In the genomic region with DNA sequence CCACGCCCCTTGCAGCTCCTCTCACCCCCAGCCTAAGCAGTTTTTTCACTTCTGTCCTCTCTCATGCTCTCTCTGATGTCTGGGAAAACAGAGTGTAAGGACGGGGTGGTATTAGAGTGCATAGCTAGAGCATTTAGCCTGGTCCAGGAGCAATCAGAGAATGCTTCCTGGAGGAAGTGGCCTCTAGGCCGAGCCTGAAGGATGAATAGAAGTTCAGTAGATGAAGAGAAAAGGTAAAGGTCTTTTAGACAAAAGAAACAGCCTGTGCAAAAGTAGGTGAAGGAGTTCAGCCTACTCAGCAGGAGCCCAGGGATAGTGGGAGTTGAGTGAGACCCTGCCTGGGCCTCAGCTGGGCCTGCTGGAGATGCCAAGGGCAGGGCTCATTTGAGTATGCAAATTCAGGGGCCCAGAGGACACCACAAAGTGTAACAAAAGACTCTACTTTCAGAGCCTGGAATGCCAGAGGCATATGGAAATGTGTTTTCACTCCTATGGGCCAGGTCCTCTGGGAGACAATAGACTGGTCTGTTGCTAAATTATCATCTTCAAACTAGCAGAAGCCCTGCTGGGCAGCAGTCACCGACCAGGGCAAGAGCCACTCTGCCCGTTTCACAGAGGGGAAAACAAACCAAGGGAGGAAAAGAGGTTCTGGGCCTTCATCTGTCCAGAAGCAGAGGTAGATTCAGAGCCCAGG, we compare ENCODE assay signal across 24 cellular contexts. TPM values are rescaled to one million over a fixed set of nuclear protein-coding genes. Genes with fewer than 3 reads are reported as not detected.
DNase-seq lines count a peak whose midpoint lies in the region; ATAC-seq and TF ChIP-seq lines count a peak whose summit lies in the region.
"Had no signal": no experiment of that assay in that cellular context is flagged by ENCODE, and none has a peak within 500 bp of the region (broad histone marks: within the 10 kb centered on the region; RNA-seq: fewer than 3 reads in every experiment).

No MANE protein-coding gene starts in this region.

- no peaks in the 10 kb centered on the region for H3K27me3 ChIP-seq in H9 (ENCODE audit: insufficient read depth, low read length)
- H3K27me3 ChIP-seq in neuronal stem cell (ENCODE audit: control insufficient read depth in 3 of 3, insufficient read depth in 3 of 3, low read depth in 1 of 3, low read length in 3 of 3), result peaks cover 0 to 25% (median 3%) of the 10 kb centered on the region in 3 experiments
- H3K27me3 ChIP-seq: adrenal gland had no signal

- H3K4me3 Mint-ChIP-seq in H9, result peak overlapping the region; percentile 9 to 65
- H3K4me3 Mint-ChIP-seq in stimulated activated naive CD8-positive, alpha-beta T cell treated with anti-CD3 and anti-CD28 coated beads, Interleukin-15, amount 100 ng/mL, for 72 hours, result no peak overlapping the region
- H3K4me3 Mint-ChIP-seq: brain; CD4-positive, alpha-beta T cell had no signal

- peaks cover 3 to 11% (median 10%) of the 10 kb centered on the region in 3 experiments; a peak in 4 of 7 replicates for H3K36me3 Mint-ChIP-seq in H9 (ENCODE audit: insufficient read depth in 1 of 3, low read depth in 3 of 3)
- H3K36me3 Mint-ChIP-seq: brain had no signal

- H3K36me3 ChIP-seq in neuronal stem cell (replicated peaks in 1 of 2; ENCODE audit: control insufficient read depth in 2 of 2, insufficient read depth in 2 of 2, low read length in 2 of 2), result no peaks in the 10 kb centered on the region
- H3K36me3 ChIP-seq: transverse colon had no signal

- H2AK5ac ChIP-seq in H9 (ENCODE audit: insufficient read length, low read length), result no peak overlapping the region
- peak overlapping the region; percentile 16 for H2AK5ac ChIP-seq in neuronal stem cell (ENCODE audit: low read depth, low read length)

- no peak overlapping the region for H3K56ac ChIP-seq in H9 (ENCODE audit: insufficient read length, low read depth, low read length)

- H3K14ac ChIP-seq in H9 (ENCODE audit: insufficient read depth, low read length), result peak overlapping the region; percentile 18; the same call in 1 of the 2 replicates
- no peak overlapping the region for H3K14ac ChIP-seq in neuronal stem cell (ENCODE audit: low read length)

- H2BK120ac ChIP-seq in H9 (ENCODE audit: low read depth, low read length, poor library complexity, severe bottlenecking), result peak overlapping the region; percentile 49
- no peak overlapping the region for H2BK120ac ChIP-seq in neuronal stem cell (ENCODE audit: low read depth, low read length)

- peaks cover 13% of the 10 kb centered on the region; the same call in 1 of the 2 replicates for H3K27me3 Mint-ChIP-seq in H9 (ENCODE audit: low read depth)
- peaks cover 49% of the 10 kb centered on the region for H3K27me3 Mint-ChIP-seq in stimulated activated naive CD8-positive, alpha-beta T cell treated with anti-CD3 and anti-CD28 coated beads, Interleukin-15, amount 100 ng/mL, for 72 hours

- H3K79me1 ChIP-seq in H9 (ENCODE audit: insufficient read depth, low read depth, low read length, poor library complexity, severe bottlenecking) (no peaks in the 10 kb centered on the region), neuronal stem cell (ENCODE audit: low read depth, low read length) (no peaks in the 10 kb centered on the region)

- no peak overlapping the region for H2BK15ac ChIP-seq in H9 (ENCODE audit: low read depth, low read length)
- no peak overlapping the region for H2BK15ac ChIP-seq in neuronal stem cell (ENCODE audit: low read length)

- DNase-seq in H9 (peak; percentile 84), NCI-H69 (lab: John Stamatoyannopoulos, UW) (peak; percentile 69), fibroblast of gingiva (ENCODE audit: low read depth) (peak; percentile 9), neuronal stem cell (ENCODE audit: low spot score) (no peak), dermis blood vessel endothelial cell (no peak)
- no peak for DNase-seq in stimulated activated naive CD8-positive, alpha-beta T cell treated with anti-CD3 and anti-CD28 coated beads, Interleukin-15, amount 100 ng/mL, for 72 hours
- DNase-seq: adrenal gland; CD4-positive, alpha-beta T cell; DMS 273 treated with DMSO at 0.1 percent for 48 hours; GOT3; IMR-90; NCI-H1105 treated with DMSO at 0.1 percent for 48 hours; NCI-H2029; NCI-H2227 treated with DMSO at 0.1 percent for 48 hours; PC-9; SHP77; stimulated activated CD8-positive, alpha-beta memory T cell treated with anti-CD3 and anti-CD28 coated beads, Interleukin-4, amount 100 ng/mL, for 48 hours; transverse colon had no signal

- ATAC-seq in GM18858 (IDR thresholded peaks at IDR 0.05; ENCODE audit: unreplicated experiment), result no peak
- no peak for ATAC-seq in stimulated activated naive CD8-positive, alpha-beta T cell treated with anti-CD3 and anti-CD28 coated beads, Interleukin-15, amount 100 ng/mL, for 72 hours

- H2BK12ac ChIP-seq in H9 (ENCODE audit: insufficient read length, low read depth, low read length), result no peak overlapping the region
- H2BK12ac ChIP-seq in neuronal stem cell (ENCODE audit: low read length), result no peak overlapping the region

- H3K23me2 ChIP-seq in H9 (ENCODE audit: insufficient read length, low read depth, low read length, poor library complexity, severe bottlenecking), result no peaks in the 10 kb centered on the region

- H2AFZ ChIP-seq in H9 (ENCODE audit: low read length) (no peak overlapping the region), neuronal stem cell (ENCODE audit: low read length) (no peak overlapping the region)
- H2AFZ ChIP-seq: PC-9 had no signal

- H3T11ph ChIP-seq in H9 (ENCODE audit: low read length), result no peak overlapping the region

- WGBS in H9 (ENCODE audit: extremely low coverage, insufficient read length, low lambda C conversion rate), result no CpG with 5 or more reads among the region's 5 CpGs
- WGBS in neuronal stem cell (ENCODE audit: extremely low coverage in 2 of 2, insufficient read length in 2 of 2, insufficient replicate concordance in 1 of 2), 2 donors, result no CpG with 5 or more reads among the region's 5 CpGs

- peak overlapping the region; percentile 35 for H3K27ac ChIP-seq in H9 (ENCODE audit: insufficient read length, low read depth, low read length)
- H3K27ac ChIP-seq in neuronal stem cell (replicated peaks; ENCODE audit: low read length), result no peak overlapping the region
- H3K27ac ChIP-seq: adrenal gland, epithelial cell of prostate, PC-9, transverse colon had no signal

- TF ChIP-seq CTCF in H9 (conservative IDR thresholded peaks at IDR 0.05), result no peak

- H3K4ac ChIP-seq in H9 (ENCODE audit: low read depth, low read length) (no peak overlapping the region), neuronal stem cell (ENCODE audit: low read length) (no peak overlapping the region)

- H4K91ac ChIP-seq in H9 (ENCODE audit: insufficient read length, low read depth, low read length) (no peak overlapping the region), neuronal stem cell (ENCODE audit: low read depth, low read length, poor library complexity) (no peak overlapping the region)

- H3K79me2 ChIP-seq in H9 (ENCODE audit: insufficient read depth, low read length), result no peaks in the 10 kb centered on the region

- H4K8ac ChIP-seq in H9 (replicated peaks; ENCODE audit: insufficient read length, low read depth, low read length) (no peak overlapping the region), neuronal stem cell (ENCODE audit: low read depth, low read length) (no peak overlapping the region)

- H2BK5ac ChIP-seq in H9 (ENCODE audit: insufficient read length, low read length) (no peak overlapping the region), neuronal stem cell (ENCODE audit: low read length) (no peak overlapping the region)

- H3K4me3 ChIP-seq in neuronal stem cell (ENCODE audit: low read length in 2 of 2), result no peak overlapping the region
- H3K4me3 ChIP-seq: adrenal gland, PC-9, transverse colon had no signal

- no peak overlapping the region for H3K18ac ChIP-seq in H9 (ENCODE audit: insufficient read length, low read depth, low read length)
- H3K18ac ChIP-seq in neuronal stem cell (ENCODE audit: low read length), result no peak overlapping the region

- H3K4me1 Mint-ChIP-seq in H9, result peaks cover 38 to 40% of the 10 kb centered on the region in 2 experiments
- peaks cover 4% of the 10 kb centered on the region for H3K4me1 Mint-ChIP-seq in stimulated activated naive CD8-positive, alpha-beta T cell treated with anti-CD3 and anti-CD28 coated beads, Interleukin-15, amount 100 ng/mL, for 72 hours

- H3K9me3 ChIP-seq in H9 (ENCODE audit: control insufficient read depth, low read depth, low read length) (no peaks in the 10 kb centered on the region), neuronal stem cell (replicated peaks in 1 of 2; ENCODE audit: control insufficient read depth in 2 of 2, insufficient read depth in 1 of 2, low read depth in 1 of 2, low read length in 2 of 2) (no peaks in the 10 kb centered on the region)
- H3K9me3 ChIP-seq: adrenal gland, transverse colon had no signal

- H3K27ac Mint-ChIP-seq in H9, result peak overlapping the region; percentile 90 to 97 (median 96)
- no peak overlapping the region for H3K27ac Mint-ChIP-seq in stimulated activated naive CD8-positive, alpha-beta T cell treated with anti-CD3 and anti-CD28 coated beads, Interleukin-15, amount 100 ng/mL, for 72 hours
- H3K27ac Mint-ChIP-seq: CD4-positive, alpha-beta T cell had no signal

- H4K5ac ChIP-seq in H9 (ENCODE audit: insufficient read length, low read depth, low read length), result no peak overlapping the region

- peaks cover 8% of the 10 kb centered on the region; the same call in 1 of the 2 replicates for H3K4me1 ChIP-seq in H9 (ENCODE audit: insufficient read depth, low read length)
- H3K4me1 ChIP-seq in neuronal stem cell (ENCODE audit: control insufficient read depth in 2 of 2, insufficient read depth in 1 of 2, low read depth in 1 of 2, low read length in 2 of 2), result no peaks in the 10 kb centered on the region
- H3K4me1 ChIP-seq: adrenal gland, transverse colon had no signal

- no peak overlapping the region for H3K23ac ChIP-seq in H9 (ENCODE audit: insufficient read length, low read depth, low read length)
- H3K23ac ChIP-seq in neuronal stem cell (ENCODE audit: low read depth, low read length, poor library complexity), result no peak overlapping the region

- H3K4me2 ChIP-seq in H9 (ENCODE audit: insufficient read depth, insufficient read length, low read length) (peak overlapping the region; percentile 5), neuronal stem cell (ENCODE audit: insufficient read depth, low read length, poor library complexity, severe bottlenecking) (no peak overlapping the region)
- H3K4me2 ChIP-seq: PC-9 had no signal

- peaks cover 3% of the 10 kb centered on the region in 2 experiments; a peak in 3 of 5 replicates for H3K9me3 Mint-ChIP-seq in H9
- H3K9me3 Mint-ChIP-seq in stimulated activated naive CD8-positive, alpha-beta T cell treated with anti-CD3 and anti-CD28 coated beads, Interleukin-15, amount 100 ng/mL, for 72 hours, result no peaks in the 10 kb centered on the region
- H3K9me3 Mint-ChIP-seq: brain; CD4-positive, alpha-beta T cell had no signal

- H4K20me1 ChIP-seq in H9 (ENCODE audit: control insufficient read depth, insufficient read depth, insufficient read length), result no peaks in the 10 kb centered on the region

- H3K9ac ChIP-seq in H9 (ENCODE audit: extremely low read depth, insufficient read length, low read length) (no peak overlapping the region), neuronal stem cell (ENCODE audit: low read depth, low read length, poor library complexity) (no peak overlapping the region)

- no peak overlapping the region for H2BK20ac ChIP-seq in H9 (ENCODE audit: low read depth, low read length, poor library complexity, severe bottlenecking)

RNA-seq across cellular contexts. Expression of gene TM9SF4, which starts 19.7 kb away (rescaled TPM):
- total RNA-seq in H9 (2021), result 59.4 and 62.3 TPM in 2 replicates
- 48.3 TPM for polyA plus RNA-seq in neuronal stem cell (2013, experiment 1 of 2)
- 48.3 TPM for polyA plus RNA-seq in neuronal stem cell (2013, experiment 2 of 2)
- total RNA-seq in dermis blood vessel endothelial cell, result 33.5 and 41.3 TPM in 2 replicates

RNA-seq across cellular contexts. Expression of gene HCK, which starts 37.7 kb away (rescaled TPM):
- total RNA-seq in H9 (2021) (1.7 and 1.8 TPM in 2 replicates), dermis blood vessel endothelial cell (not detected in 2 replicates)
- polyA plus RNA-seq in neuronal stem cell (2013, experiment 1 of 2), result 0.25 TPM
- polyA plus RNA-seq in neuronal stem cell (2013, experiment 2 of 2), result 0.14 TPM
- total RNA-seq: fibroblast of villous mesenchyme, IMR-90, lung microvascular endothelial cell, PC-9, pulmonary artery endothelial cell had no signal
- polyA plus RNA-seq: IMR-90 had no signal

Comparison
In these comparisons a context has a peak if more than half of its experiments do, and no peak if none do; other contexts are left out.
1. DNase-seq: peak in H9 (single experiment), NCI-H69 (single experiment) and fibroblast of gingiva (single experiment); none in neuronal stem cell (single experiment), dermis blood vessel endothelial cell (single experiment) and stimulated activated naive CD8-positive, alpha-beta T cell treated with anti-CD3 and anti-CD28 coated beads, Interleukin-15, amount 100 ng/mL, for 72 hours (0 of 2).
2. H3K27ac Mint-ChIP-seq: peak in H9 (3 of 3); none in stimulated activated naive CD8-positive, alpha-beta T cell treated with anti-CD3 and anti-CD28 coated beads, Interleukin-15, amount 100 ng/mL, for 72 hours (0 of 2).
3. H3K4me3 Mint-ChIP-seq: peak in H9 (2 of 2); none in stimulated activated naive CD8-positive, alpha-beta T cell treated with anti-CD3 and anti-CD28 coated beads, Interleukin-15, amount 100 ng/mL, for 72 hours (0 of 2).